In the genomic region with DNA sequence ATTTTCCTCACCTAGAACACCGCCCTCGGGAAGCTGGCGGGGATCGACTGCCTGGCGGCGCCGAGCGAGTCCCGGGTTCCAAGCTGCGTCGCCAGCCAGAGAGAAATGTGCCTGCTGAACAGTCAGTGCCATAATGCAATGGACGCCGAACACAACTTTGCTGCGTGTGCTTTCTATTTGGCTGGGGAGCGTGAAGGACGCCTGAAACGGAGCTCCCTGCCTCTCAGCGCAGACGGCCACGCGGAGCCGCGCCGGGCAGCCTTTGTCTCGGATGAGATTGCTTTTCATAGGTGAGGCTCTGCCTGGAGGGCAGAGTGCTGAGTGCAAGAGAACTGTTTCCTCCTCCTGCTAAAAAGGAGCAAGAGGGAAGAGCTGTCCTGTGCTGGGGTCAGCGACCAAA, we compare ENCODE assay signal across 1 cellular context.
TF ChIP-seq lines count a peak whose summit lies in the region.

No MANE protein-coding gene starts in this region.

TF ChIP-seq in HepG2, 621 proteins besides CTCF, POLR2A, EP300 and RAD21:
- TF ChIP-seq, protein P1, sequence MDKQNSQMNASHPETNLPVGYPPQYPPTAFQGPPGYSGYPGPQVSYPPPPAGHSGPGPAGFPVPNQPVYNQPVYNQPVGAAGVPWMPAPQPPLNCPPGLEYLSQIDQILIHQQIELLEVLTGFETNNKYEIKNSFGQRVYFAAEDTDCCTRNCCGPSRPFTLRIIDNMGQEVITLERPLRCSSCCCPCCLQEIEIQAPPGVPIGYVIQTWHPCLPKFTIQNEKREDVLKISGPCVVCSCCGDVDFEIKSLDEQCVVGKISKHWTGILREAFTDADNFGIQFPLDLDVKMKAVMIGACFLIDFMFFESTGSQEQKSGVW (CRISPR knock-in tag; IDR thresholded peaks at IDR 0.05; ENCODE audit: borderline replicate concordance) = no peak
- TF ChIP-seq, protein P2, sequence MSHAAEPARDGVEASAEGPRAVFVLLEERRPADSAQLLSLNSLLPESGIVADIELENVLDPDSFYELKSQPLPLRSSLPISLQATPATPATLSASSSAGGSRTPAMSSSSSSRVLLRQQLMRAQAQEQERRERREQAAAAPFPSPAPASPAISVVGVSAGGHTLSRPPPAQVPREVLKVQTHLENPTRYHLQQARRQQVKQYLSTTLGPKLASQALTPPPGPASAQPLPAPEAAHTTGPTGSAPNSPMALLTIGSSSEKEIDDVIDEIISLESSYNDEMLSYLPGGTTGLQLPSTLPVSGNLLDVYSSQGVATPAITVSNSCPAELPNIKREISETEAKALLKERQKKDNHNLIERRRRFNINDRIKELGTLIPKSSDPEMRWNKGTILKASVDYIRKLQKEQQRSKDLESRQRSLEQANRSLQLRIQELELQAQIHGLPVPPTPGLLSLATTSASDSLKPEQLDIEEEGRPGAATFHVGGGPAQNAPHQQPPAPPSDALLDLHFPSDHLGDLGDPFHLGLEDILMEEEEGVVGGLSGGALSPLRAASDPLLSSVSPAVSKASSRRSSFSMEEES (CRISPR knock-in tag; IDR thresholded peaks at IDR 0.05) = no peak
- TF ChIP-seq, protein P3, sequence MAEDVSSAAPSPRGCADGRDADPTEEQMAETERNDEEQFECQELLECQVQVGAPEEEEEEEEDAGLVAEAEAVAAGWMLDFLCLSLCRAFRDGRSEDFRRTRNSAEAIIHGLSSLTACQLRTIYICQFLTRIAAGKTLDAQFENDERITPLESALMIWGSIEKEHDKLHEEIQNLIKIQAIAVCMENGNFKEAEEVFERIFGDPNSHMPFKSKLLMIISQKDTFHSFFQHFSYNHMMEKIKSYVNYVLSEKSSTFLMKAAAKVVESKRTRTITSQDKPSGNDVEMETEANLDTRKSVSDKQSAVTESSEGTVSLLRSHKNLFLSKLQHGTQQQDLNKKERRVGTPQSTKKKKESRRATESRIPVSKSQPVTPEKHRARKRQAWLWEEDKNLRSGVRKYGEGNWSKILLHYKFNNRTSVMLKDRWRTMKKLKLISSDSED (CRISPR knock-in tag; IDR thresholded peaks at IDR 0.05) = no peak
- TF ChIP-seq ZNF101 (CRISPR knock-in tag; IDR thresholded peaks at IDR 0.05; ENCODE audit: borderline replicate concordance, low read depth) = no peak
- TF ChIP-seq NFATC3 (CRISPR knock-in tag; IDR thresholded peaks at IDR 0.05) = no peak
- TF ChIP-seq NFIB (CRISPR knock-in tag; IDR thresholded peaks at IDR 0.05; ENCODE audit: borderline replicate concordance) = no peak
- TF ChIP-seq TMF1 (CRISPR knock-in tag; IDR thresholded peaks at IDR 0.05; ENCODE audit: low read depth) = no peak
- TF ChIP-seq, protein P4, sequence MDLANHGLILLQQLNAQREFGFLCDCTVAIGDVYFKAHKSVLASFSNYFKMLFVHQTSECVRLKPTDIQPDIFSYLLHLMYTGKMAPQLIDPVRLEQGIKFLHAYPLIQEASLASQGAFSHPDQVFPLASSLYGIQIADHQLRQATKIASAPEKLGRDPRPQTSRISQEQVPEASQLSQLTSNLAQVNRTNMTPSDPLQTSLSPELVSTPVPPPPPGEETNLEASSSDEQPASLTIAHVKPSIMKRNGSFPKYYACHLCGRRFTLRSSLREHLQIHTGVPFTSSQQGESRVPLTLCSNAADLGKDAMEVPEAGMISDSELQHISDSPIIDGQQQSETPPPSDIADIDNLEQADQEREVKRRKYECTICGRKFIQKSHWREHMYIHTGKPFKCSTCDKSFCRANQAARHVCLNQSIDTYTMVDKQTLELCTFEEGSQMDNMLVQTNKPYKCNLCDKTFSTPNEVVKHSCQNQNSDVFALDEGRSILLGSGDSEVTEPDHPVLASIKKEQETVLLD (CRISPR knock-in tag; IDR thresholded peaks at IDR 0.05; ENCODE audit: low read depth) = no peak
- no peak for TF ChIP-seq POLR2G (IDR thresholded peaks at IDR 0.05; ENCODE audit: low read depth, low read length)
- TF ChIP-seq CCDC6 (CRISPR knock-in tag; IDR thresholded peaks at IDR 0.05) = no peak
- no peak for TF ChIP-seq SMARCE1 (IDR thresholded peaks at IDR 0.05; ENCODE audit: borderline replicate concordance)
- no peak for TF ChIP-seq ZNF674 (CRISPR knock-in tag; IDR thresholded peaks at IDR 0.05; ENCODE audit: low read depth)
- no peak for TF ChIP-seq ZNF777 (CRISPR knock-in tag; IDR thresholded peaks at IDR 0.05)
- TF ChIP-seq, protein P5, sequence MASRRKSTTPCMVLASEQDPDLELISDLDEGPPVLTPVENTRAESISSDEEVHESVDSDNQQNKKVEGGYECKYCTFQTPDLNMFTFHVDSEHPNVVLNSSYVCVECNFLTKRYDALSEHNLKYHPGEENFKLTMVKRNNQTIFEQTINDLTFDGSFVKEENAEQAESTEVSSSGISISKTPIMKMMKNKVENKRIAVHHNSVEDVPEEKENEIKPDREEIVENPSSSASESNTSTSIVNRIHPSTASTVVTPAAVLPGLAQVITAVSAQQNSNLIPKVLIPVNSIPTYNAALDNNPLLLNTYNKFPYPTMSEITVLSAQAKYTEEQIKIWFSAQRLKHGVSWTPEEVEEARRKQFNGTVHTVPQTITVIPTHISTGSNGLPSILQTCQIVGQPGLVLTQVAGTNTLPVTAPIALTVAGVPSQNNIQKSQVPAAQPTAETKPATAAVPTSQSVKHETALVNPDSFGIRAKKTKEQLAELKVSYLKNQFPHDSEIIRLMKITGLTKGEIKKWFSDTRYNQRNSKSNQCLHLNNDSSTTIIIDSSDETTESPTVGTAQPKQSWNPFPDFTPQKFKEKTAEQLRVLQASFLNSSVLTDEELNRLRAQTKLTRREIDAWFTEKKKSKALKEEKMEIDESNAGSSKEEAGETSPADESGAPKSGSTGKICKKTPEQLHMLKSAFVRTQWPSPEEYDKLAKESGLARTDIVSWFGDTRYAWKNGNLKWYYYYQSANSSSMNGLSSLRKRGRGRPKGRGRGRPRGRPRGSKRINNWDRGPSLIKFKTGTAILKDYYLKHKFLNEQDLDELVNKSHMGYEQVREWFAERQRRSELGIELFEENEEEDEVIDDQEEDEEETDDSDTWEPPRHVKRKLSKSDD (CRISPR knock-in tag; IDR thresholded peaks at IDR 0.05; ENCODE audit: low read depth) = no peak
- no peak for TF ChIP-seq XBP1 (CRISPR knock-in tag; IDR thresholded peaks at IDR 0.05)
- TF ChIP-seq, protein P6, sequence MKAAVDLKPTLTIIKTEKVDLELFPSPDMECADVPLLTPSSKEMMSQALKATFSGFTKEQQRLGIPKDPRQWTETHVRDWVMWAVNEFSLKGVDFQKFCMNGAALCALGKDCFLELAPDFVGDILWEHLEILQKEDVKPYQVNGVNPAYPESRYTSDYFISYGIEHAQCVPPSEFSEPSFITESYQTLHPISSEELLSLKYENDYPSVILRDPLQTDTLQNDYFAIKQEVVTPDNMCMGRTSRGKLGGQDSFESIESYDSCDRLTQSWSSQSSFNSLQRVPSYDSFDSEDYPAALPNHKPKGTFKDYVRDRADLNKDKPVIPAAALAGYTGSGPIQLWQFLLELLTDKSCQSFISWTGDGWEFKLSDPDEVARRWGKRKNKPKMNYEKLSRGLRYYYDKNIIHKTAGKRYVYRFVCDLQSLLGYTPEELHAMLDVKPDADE (CRISPR knock-in tag; IDR thresholded peaks at IDR 0.05) = no peak
TF ChIP-seq in HepG2: peak in this region for 0.
